Comparison of ENCODE assay signal across 8 cellular contexts in the genomic region with DNA sequence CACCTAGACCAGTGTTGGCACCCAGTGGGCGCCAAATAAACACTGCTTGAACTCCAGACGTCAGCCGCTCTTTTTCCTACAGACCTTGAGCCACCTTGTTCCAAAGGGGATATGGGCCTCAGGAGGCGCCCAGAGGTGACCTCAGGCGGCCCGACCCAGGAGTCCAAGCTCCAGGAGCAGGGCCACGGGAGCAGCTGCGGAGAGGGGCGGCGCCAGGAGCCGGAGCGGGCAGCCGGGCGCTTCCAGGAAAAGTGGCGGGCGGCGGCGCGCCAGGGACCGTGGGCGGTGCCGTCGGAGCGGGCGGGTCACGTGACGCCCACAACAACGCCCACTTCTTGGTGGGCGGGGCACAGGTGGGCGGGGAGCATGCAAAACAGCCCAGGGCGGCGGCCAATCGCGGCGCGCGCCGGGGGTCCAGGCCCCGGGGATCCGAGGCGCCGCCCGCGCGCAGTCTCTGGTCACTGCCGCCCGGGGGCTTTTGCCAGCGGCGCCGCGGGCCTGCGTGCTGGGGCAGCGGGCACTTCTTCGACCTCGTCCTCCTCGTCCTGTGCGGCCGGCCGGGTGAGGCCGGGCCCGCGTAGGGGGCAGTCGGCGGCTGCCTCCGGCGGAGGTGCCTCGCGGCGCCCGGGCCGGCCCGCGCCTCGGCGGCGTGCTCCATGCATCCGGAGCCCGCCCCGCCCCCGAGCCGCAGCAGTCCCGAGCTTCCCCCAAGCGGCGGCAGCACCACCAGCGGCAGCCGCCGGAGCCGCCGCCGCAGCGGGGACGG. TPM values are rescaled to one million over a fixed set of nuclear protein-coding genes. Genes with fewer than 3 reads are reported as not detected.
A peak's percentile ranks its signal among the peaks of the same experiment; 100 is the strongest.
DNase-seq lines count a peak whose midpoint lies in the region; ATAC-seq and TF ChIP-seq lines count a peak whose summit lies in the region.

ORAI1 (plus strand) TSS at position 444 of the 766 bp plus-strand sequence.

- CTCF ChIA-PET in activated CD4-positive, alpha-beta memory T cell treated with anti-CD3 and anti-CD28 coated beads for 36 hours (lab: Charles Lee): interaction anchor here (0.6 to 8.5 kb wide), 24 partner anchors 11 to 226 kb away, joined by 3 to 109 read pairs (median 4); partner anchors contain the start of genes KDM2B, MORN3 and TMEM120B

- DNase-seq in CD1c-positive myeloid dendritic cell (ENCODE audit: extremely low spot score): peak; percentile 95
- peak; percentile 70 for DNase-seq in NCI-H82 treated with DMSO at 0.1 percent for 48 hours (lab: John Stamatoyannopoulos, UW; ENCODE audit: unreplicated experiment)
- peak; percentile 96 for DNase-seq in activated CD4-positive, alpha-beta memory T cell treated with anti-CD3 and anti-CD28 coated beads for 36 hours
- peak; percentile 85 to 97 for DNase-seq in dermis microvascular lymphatic vessel endothelial cell (ENCODE audit: low read depth in 2 of 2)
- DNase-seq in lower leg skin (ENCODE audit: low spot score in 2 of 2): peak; percentile 94 to 99
- DNase-seq in stimulated activated CD4-positive, alpha-beta T cell treated with anti-CD3 and anti-CD28 coated beads, Interleukin-4, amount 100 ng/mL, for 4 hours: peak; percentile 96 to 99

- WGBS in lower leg skin, 2 donors: 1% methylated on average over 31 to 36 of the region's 92 CpGs

- H3K4me3 ChIP-seq in lower leg skin (ENCODE audit: low read depth, poor library complexity, severe bottlenecking): peak within 1 kb of the TSS; percentile 42

- TF ChIP-seq CTCF in lower leg skin (IDR thresholded peaks at IDR 0.05): no peak

- H3K9me3 Mint-ChIP-seq in activated CD4-positive, alpha-beta memory T cell treated with anti-CD3 and anti-CD28 coated beads for 36 hours: no peaks in the 10 kb centered on the region

- H3K27me3 Mint-ChIP-seq in activated CD4-positive, alpha-beta memory T cell treated with anti-CD3 and anti-CD28 coated beads for 36 hours: no peaks in the 10 kb centered on the region

- peaks cover 22% of the 10 kb centered on the region for H3K36me3 Mint-ChIP-seq in activated CD4-positive, alpha-beta memory T cell treated with anti-CD3 and anti-CD28 coated beads for 36 hours

- peak within 1 kb of the TSS; percentile 99 for H3K27ac Mint-ChIP-seq in activated CD4-positive, alpha-beta memory T cell treated with anti-CD3 and anti-CD28 coated beads for 36 hours

- intact Hi-C loops in activated CD4-positive, alpha-beta memory T cell treated with anti-CD3 and anti-CD28 coated beads for 36 hours (cut with micrococcal nuclease): loop anchor here (1.0 to 2.0 kb wide), 4 partner anchors 73 to 263 kb away; partner anchors contain the start of genes PSMD9 and RHOF
- intact Hi-C loops in lower leg skin (cut with DNase I; ENCODE audit: low total_unique reads): loop anchor here (5.0 to 10.0 kb wide), 2 partner anchors 46 to 51 kb away; no protein-coding TSS in a partner anchor

- peak within 1 kb of the TSS; percentile 92 for H3K4me3 Mint-ChIP-seq in activated CD4-positive, alpha-beta memory T cell treated with anti-CD3 and anti-CD28 coated beads for 36 hours

- POLR2A ChIA-PET in activated CD4-positive, alpha-beta memory T cell treated with anti-CD3 and anti-CD28 coated beads for 36 hours (lab: Charles Lee): interaction anchor here (0.5 to 4.1 kb wide), 17 partner anchors 11 to 671 kb away, joined by 3 to 46 read pairs (median 4); partner anchors contain the start of genes KDM2B, PSMD9 and TMEM120B

- TF ChIP-seq POLR2A in lower leg skin (IDR thresholded peaks at IDR 0.05): peak in 1 of 2 donors; percentile 49

- ATAC-seq in GM19397 (IDR thresholded peaks at IDR 0.05; ENCODE audit: unreplicated experiment): peak; percentile 73
- ATAC-seq in HG03571 (IDR thresholded peaks at IDR 0.05; ENCODE audit: unreplicated experiment): peak; percentile 64

- H3K4me1 Mint-ChIP-seq in activated CD4-positive, alpha-beta memory T cell treated with anti-CD3 and anti-CD28 coated beads for 36 hours (ENCODE audit: low read depth): peaks cover 37% of the 10 kb centered on the region

RNA-seq across cellular contexts. Expression of gene ORAI1, which starts in this region (rescaled TPM):
- 10 to 100 TPM; 41.6 to 43.2 TPM for total RNA-seq in activated CD4-positive, alpha-beta memory T cell treated with anti-CD3 and anti-CD28 coated beads for 36 hours
- total RNA-seq in dermis microvascular lymphatic vessel endothelial cell (8.1 and 14.7 TPM in 2 replicates), lower leg skin (10 to 100 TPM; 65.1 to 77.7 (median 69.6) TPM)

Comparison
In these comparisons a context has a peak if more than half of its experiments do, and no peak if none do; other contexts are left out.
1. Peak in every context shown above with its lines: DNase-seq, ATAC-seq and H3K4me3 ChIP-seq.